ENCODE assay signal across 1 cellular context in the genomic region with DNA sequence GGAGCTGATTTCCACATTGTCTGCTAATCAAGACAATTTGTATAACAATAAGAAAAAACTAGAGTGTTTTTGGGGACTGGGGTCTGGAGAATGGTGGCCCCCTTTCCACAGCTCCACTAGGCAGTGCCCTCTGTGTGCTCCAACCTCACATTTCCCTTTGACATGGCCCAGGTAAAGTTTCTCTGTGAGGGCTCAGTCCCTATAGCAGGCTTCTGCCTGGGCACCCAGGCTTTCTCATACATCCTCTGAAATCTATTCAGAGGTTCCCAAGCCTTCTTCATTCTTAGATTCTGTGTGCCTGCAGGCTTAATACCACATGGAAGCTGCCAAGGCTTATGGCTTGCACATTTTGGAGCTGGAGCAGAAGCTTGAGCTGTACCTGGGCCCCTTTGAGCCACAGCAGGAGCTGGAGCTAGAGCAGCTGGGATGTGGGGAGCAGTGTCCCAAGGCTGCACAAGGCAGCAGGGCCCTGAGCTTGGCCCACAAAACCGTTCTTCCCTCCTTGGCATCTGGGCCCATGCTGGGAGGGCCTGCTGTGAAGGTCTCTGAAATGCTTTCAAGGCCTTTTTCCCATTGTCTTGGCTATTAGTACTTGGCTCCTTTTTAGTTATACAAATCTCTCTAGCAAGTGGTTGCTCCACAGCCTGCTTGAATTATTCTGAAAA.
TF ChIP-seq lines count a peak whose summit lies in the region.

No MANE protein-coding gene starts in this region.

TF ChIP-seq in WTC11, 78 proteins besides CTCF, POLR2A, EP300 and RAD21 (continued from another document):
- TF ChIP-seq, protein P1, sequence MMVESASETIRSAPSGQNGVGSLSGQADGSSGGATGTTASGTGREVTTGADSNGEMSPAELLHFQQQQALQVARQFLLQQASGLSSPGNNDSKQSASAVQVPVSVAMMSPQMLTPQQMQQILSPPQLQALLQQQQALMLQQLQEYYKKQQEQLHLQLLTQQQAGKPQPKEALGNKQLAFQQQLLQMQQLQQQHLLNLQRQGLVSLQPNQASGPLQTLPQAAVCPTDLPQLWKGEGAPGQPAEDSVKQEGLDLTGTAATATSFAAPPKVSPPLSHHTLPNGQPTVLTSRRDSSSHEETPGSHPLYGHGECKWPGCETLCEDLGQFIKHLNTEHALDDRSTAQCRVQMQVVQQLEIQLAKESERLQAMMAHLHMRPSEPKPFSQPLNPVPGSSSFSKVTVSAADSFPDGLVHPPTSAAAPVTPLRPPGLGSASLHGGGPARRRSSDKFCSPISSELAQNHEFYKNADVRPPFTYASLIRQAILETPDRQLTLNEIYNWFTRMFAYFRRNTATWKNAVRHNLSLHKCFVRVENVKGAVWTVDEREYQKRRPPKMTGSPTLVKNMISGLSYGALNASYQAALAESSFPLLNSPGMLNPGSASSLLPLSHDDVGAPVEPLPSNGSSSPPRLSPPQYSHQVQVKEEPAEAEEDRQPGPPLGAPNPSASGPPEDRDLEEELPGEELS (CRISPR knock-in tag; IDR thresholded peaks at IDR 0.05), result peak; percentile 75; the same call in 1 of the 2 replicates
- no peak for TF ChIP-seq ZNF396 (CRISPR knock-in tag; IDR thresholded peaks at IDR 0.05; ENCODE audit: borderline replicate concordance)
- TF ChIP-seq TCF7 (CRISPR knock-in tag; IDR thresholded peaks at IDR 0.05; ENCODE audit: low read depth), result no peak
- TF ChIP-seq ZBTB21 (CRISPR knock-in tag; IDR thresholded peaks at IDR 0.05; ENCODE audit: borderline replicate concordance), result no peak
- no peak for TF ChIP-seq ATF1 (CRISPR knock-in tag; IDR thresholded peaks at IDR 0.05)
- TF ChIP-seq, protein P2, sequence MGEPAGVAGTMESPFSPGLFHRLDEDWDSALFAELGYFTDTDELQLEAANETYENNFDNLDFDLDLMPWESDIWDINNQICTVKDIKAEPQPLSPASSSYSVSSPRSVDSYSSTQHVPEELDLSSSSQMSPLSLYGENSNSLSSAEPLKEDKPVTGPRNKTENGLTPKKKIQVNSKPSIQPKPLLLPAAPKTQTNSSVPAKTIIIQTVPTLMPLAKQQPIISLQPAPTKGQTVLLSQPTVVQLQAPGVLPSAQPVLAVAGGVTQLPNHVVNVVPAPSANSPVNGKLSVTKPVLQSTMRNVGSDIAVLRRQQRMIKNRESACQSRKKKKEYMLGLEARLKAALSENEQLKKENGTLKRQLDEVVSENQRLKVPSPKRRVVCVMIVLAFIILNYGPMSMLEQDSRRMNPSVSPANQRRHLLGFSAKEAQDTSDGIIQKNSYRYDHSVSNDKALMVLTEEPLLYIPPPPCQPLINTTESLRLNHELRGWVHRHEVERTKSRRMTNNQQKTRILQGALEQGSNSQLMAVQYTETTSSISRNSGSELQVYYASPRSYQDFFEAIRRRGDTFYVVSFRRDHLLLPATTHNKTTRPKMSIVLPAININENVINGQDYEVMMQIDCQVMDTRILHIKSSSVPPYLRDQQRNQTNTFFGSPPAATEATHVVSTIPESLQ (CRISPR knock-in tag; IDR thresholded peaks at IDR 0.05), result no peak
- TF ChIP-seq ZNF263 (CRISPR knock-in tag; IDR thresholded peaks at IDR 0.05; ENCODE audit: low read depth), result no peak
- TF ChIP-seq OVOL2 (CRISPR knock-in tag; IDR thresholded peaks at IDR 0.05; ENCODE audit: borderline replicate concordance), result no peak
- no peak for TF ChIP-seq FOXK1 (CRISPR knock-in tag; IDR thresholded peaks at IDR 0.05)
- no peak for TF ChIP-seq CREM (CRISPR knock-in tag; IDR thresholded peaks at IDR 0.05)
- TF ChIP-seq, protein P3, sequence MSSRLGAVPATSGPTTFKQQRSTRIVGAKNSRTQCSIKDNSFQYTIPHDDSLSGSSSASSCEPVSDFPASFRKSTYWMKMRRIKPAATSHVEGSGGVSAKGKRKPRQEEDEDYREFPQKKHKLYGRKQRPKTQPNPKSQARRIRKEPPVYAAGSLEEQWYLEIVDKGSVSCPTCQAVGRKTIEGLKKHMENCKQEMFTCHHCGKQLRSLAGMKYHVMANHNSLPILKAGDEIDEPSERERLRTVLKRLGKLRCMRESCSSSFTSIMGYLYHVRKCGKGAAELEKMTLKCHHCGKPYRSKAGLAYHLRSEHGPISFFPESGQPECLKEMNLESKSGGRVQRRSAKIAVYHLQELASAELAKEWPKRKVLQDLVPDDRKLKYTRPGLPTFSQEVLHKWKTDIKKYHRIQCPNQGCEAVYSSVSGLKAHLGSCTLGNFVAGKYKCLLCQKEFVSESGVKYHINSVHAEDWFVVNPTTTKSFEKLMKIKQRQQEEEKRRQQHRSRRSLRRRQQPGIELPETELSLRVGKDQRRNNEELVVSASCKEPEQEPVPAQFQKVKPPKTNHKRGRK (CRISPR knock-in tag; IDR thresholded peaks at IDR 0.05; ENCODE audit: borderline replicate concordance), result no peak
- no peak for TF ChIP-seq SMAD3 (CRISPR knock-in tag; IDR thresholded peaks at IDR 0.05; ENCODE audit: borderline replicate concordance)
